Comparison of ENCODE assay signal across 16 cellular contexts in the genomic region with DNA sequence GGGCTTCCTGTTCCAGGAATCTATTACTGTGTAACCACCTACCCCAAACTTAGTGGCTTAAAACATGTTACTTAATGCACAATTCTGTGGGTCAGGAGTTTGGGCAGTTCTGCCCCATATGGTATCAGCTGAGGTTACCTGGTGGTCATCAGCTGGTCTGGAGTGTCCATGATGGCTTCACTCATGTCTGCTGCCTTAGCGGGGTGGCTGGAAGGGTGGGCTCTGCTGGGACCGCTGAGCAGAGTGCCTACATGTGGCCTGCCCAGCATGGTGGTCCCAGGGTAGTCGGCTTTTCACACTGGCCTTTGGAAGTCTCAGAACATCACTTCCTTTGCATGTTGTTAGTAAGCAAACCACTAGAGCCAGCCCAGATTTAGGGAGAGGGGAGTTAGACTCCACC. TPM values are rescaled to one million over a fixed set of nuclear protein-coding genes. Genes with fewer than 3 reads are reported as not detected.
DNase-seq lines count a peak whose midpoint lies in the region; ATAC-seq lines count a peak whose summit lies in the region.
"Had no signal": no experiment of that assay in that cellular context is flagged by ENCODE, and none has a peak within 500 bp of the region (broad histone marks: within the 10 kb centered on the region; RNA-seq: fewer than 3 reads in every experiment).

No MANE protein-coding gene starts in this region.

- peaks cover 0 to 94% (median 35%) of the 10 kb centered on the region in 11 experiments; a peak in 14 of 22 replicates for H4K20me1 ChIP-seq in BLaER1 treated with 17β-estradiol and CSF1 and Interleukin-3, amounts not matched to agents 10 nM and 100 nM

- H3K27me3 ChIP-seq in BLaER1 treated with 17β-estradiol and CSF1 and Interleukin-3, amounts not matched to agents 10 nM and 100 nM = no peaks in the 10 kb centered on the region
- H3K27me3 ChIP-seq in HUES48 (ENCODE audit: control insufficient read depth, insufficient read depth, low read length) (no peaks in the 10 kb centered on the region), adipocyte (replicated peaks; ENCODE audit: control insufficient read depth, insufficient read depth, low read length) (no peaks in the 10 kb centered on the region)
- H3K27me3 ChIP-seq: BE2C, sigmoid colon, SJCRH30 had no signal

- peak overlapping the region; percentile 12 for H3K4me3 Mint-ChIP-seq in natural killer cell treated with Interleukin-12 subunit alpha and Interleukin-12 subunit beta and Interleukin-15 and Interleukin-18, amount 100 ng/mL, for 72 hours
- H3K4me3 Mint-ChIP-seq: central memory CD8-positive, alpha-beta T cell had no signal

- peaks cover 5% of the 10 kb centered on the region for H3K36me3 Mint-ChIP-seq in natural killer cell treated with Interleukin-12 subunit alpha and Interleukin-12 subunit beta and Interleukin-15 and Interleukin-18, amount 100 ng/mL, for 72 hours

- ATAC-seq in natural killer cell treated with Interleukin-12 subunit alpha and Interleukin-12 subunit beta and Interleukin-15 and Interleukin-18, amount 100 ng/mL, for 72 hours = peak in 1 of 2 donors; percentile 48
- no peak for ATAC-seq in GM21390 (IDR thresholded peaks at IDR 0.05; ENCODE audit: unreplicated experiment)

- H3K9ac ChIP-seq in BLaER1 treated with 17β-estradiol and CSF1 and Interleukin-3, amounts not matched to agents 10 nM and 100 nM = peak overlapping the region in 2 of 11 experiments; percentile 21 to 43; a peak in 2 of 22 replicates
- H3K9ac ChIP-seq in HUES48 (ENCODE audit: low read depth, low read length) = no peak overlapping the region
- no peak overlapping the region for H3K9ac ChIP-seq in adipocyte (ENCODE audit: low read length)

- peak overlapping the region in 1 of 2 donors; percentile 5 for H3K27ac Mint-ChIP-seq in natural killer cell treated with Interleukin-12 subunit alpha and Interleukin-12 subunit beta and Interleukin-15 and Interleukin-18, amount 100 ng/mL, for 72 hours

- no peak overlapping the region for H3K4me3 ChIP-seq in BLaER1 treated with 17β-estradiol and CSF1 and Interleukin-3, amounts not matched to agents 10 nM and 100 nM
- no peak overlapping the region for H3K4me3 ChIP-seq in HUES48 (ENCODE audit: low read depth, low read length)
- H3K4me3 ChIP-seq in adipocyte (ENCODE audit: low read length) = peak overlapping the region; percentile 51
- H3K4me3 ChIP-seq: sigmoid colon, SJCRH30 had no signal

- no peaks in the 10 kb centered on the region for H3K27me3 Mint-ChIP-seq in natural killer cell treated with Interleukin-12 subunit alpha and Interleukin-12 subunit beta and Interleukin-15 and Interleukin-18, amount 100 ng/mL, for 72 hours
- H3K27me3 Mint-ChIP-seq: activated naive CD8-positive, alpha-beta T cell; central memory CD8-positive, alpha-beta T cell had no signal

- peaks cover 12 to 81% (median 51%) of the 10 kb centered on the region in 11 experiments for H3K9me3 ChIP-seq in BLaER1 treated with 17β-estradiol and CSF1 and Interleukin-3, amounts not matched to agents 10 nM and 100 nM (replicated peaks in 1 of 11)
- no peaks in the 10 kb centered on the region for H3K9me3 ChIP-seq in HUES48 (ENCODE audit: control insufficient read depth, insufficient read depth, low read length)
- H3K9me3 ChIP-seq in adipocyte (ENCODE audit: control insufficient read depth, low read length) = peaks cover 3% of the 10 kb centered on the region
- H3K9me3 ChIP-seq: BE2C, sigmoid colon, SJCRH30 had no signal

- H3K36me3 ChIP-seq in BLaER1 treated with 17β-estradiol and CSF1 and Interleukin-3, amounts not matched to agents 10 nM and 100 nM = peaks cover 0 to 82% (median 50%) of the 10 kb centered on the region in 11 experiments; a peak in 19 of 22 replicates
- H3K36me3 ChIP-seq in HUES48 (ENCODE audit: control insufficient read depth, insufficient read depth, low read length) = no peaks in the 10 kb centered on the region
- no peaks in the 10 kb centered on the region for H3K36me3 ChIP-seq in adipocyte (ENCODE audit: control insufficient read depth, insufficient read depth, low read length, severe bottlenecking)
- H3K36me3 ChIP-seq: BE2C, sigmoid colon, SJCRH30 had no signal

- H3K4me2 ChIP-seq in BLaER1 treated with 17β-estradiol and CSF1 and Interleukin-3, amounts not matched to agents 10 nM and 100 nM = peak overlapping the region; percentile 51 to 84 (median 60); a peak in 21 of 22 replicates

- DNase-seq in adipocyte (ENCODE audit: low read depth) = no peak
- DNase-seq in natural killer cell treated with Interleukin-12 subunit alpha and Interleukin-12 subunit beta and Interleukin-15 and Interleukin-18, amount 100 ng/mL, for 72 hours (ENCODE audit: low spot score) = no peak
- DNase-seq in HUDEP-2 (lab: John Stamatoyannopoulos, UW; ENCODE audit: unreplicated experiment in 76 of 76) = no peak
- DNase-seq in foreskin melanocyte = no peak
- DNase-seq in NK-92 (lab: John Stamatoyannopoulos, UW; ENCODE audit: unreplicated experiment) = no peak
- DNase-seq: BE2C, Kasumi-1, NCI-H1436 treated with DMSO at 0.1 percent for 48 hours, NCI-H446, sigmoid colon, SJCRH30 had no signal

- peaks cover 8% of the 10 kb centered on the region for H3K9me3 Mint-ChIP-seq in natural killer cell treated with Interleukin-12 subunit alpha and Interleukin-12 subunit beta and Interleukin-15 and Interleukin-18, amount 100 ng/mL, for 72 hours

- H3K27ac ChIP-seq in BLaER1 treated with 17β-estradiol and CSF1 and Interleukin-3, amounts not matched to agents 10 nM and 100 nM = peak overlapping the region in 10 of 11 experiments; percentile 19 to 76 (median 62); a peak in 18 of 22 replicates
- peak overlapping the region; percentile 63 for H3K27ac ChIP-seq in HUES48 (ENCODE audit: low read depth, low read length)
- H3K27ac ChIP-seq: sigmoid colon, SJCRH30 had no signal

- peaks cover 27 to 41% (median 31%) of the 10 kb centered on the region in 10 experiments for H3K4me1 ChIP-seq in BLaER1 treated with 17β-estradiol and CSF1 and Interleukin-3, amounts not matched to agents 10 nM and 100 nM
- peaks cover 8% of the 10 kb centered on the region for H3K4me1 ChIP-seq in HUES48 (ENCODE audit: control insufficient read depth, insufficient read depth, low read length)
- H3K4me1 ChIP-seq in adipocyte (ENCODE audit: control insufficient read depth, insufficient read depth, low read length) = peaks cover 21% of the 10 kb centered on the region
- H3K4me1 ChIP-seq: BE2C had no signal

- peaks cover 40 to 41% of the 10 kb centered on the region in 2 donors for H3K4me1 Mint-ChIP-seq in natural killer cell treated with Interleukin-12 subunit alpha and Interleukin-12 subunit beta and Interleukin-15 and Interleukin-18, amount 100 ng/mL, for 72 hours (ENCODE audit: low read depth in 2 of 2)

RNA-seq across cellular contexts. Expression of a gene that starts 53.9 kb away (rescaled TPM):
- 1 to 10 TPM; 1.1 to 2.4 TPM for total RNA-seq in natural killer cell treated with Interleukin-12 subunit alpha and Interleukin-12 subunit beta and Interleukin-15 and Interleukin-18, amount 100 ng/mL, for 72 hours
